32 cellular contexts compared by ENCODE assay signal in genomic region chr17:17555906-17556305, GRCh38.
"Had no signal": no experiment of that assay in that cellular context is flagged by ENCODE, and none has a peak within 500 bp of the region (broad histone marks: within the 10 kb centered on the region; RNA-seq: fewer than 3 reads in every experiment).

No MANE protein-coding gene starts in this region.

- H3K4me3 Mint-ChIP-seq: activated CD4-positive, alpha-beta memory T cell treated with anti-CD3 and anti-CD28 coated beads, Interleukin-2, amount 10 ng/mL, durations not matched to agents 7 days and 5 days; activated naive CD8-positive, alpha-beta T cell treated with anti-CD3 and anti-CD28 coated beads for 36 hours; activated T-cell treated with anti-CD3 and anti-CD28 coated beads, Interleukin-2, amount 50 U/mL, for 72 hours; activated T-helper 17 cell treated with anti-CD3 and anti-CD28 coated beads, Interleukin-2, amount 50 U/mL, for 72 hours had no signal

- ATAC-seq: activated T-cell treated with anti-CD3 and anti-CD28 coated beads, Interleukin-2, amount 50 U/mL, for 72 hours; activated T-helper 17 cell treated with anti-CD3 and anti-CD28 coated beads, Interleukin-2, amount 50 U/mL, for 72 hours; PC-3 had no signal

- H3K27me3 Mint-ChIP-seq: activated CD4-positive, alpha-beta memory T cell treated with anti-CD3 and anti-CD28 coated beads, Interleukin-2, amount 10 ng/mL, durations not matched to agents 7 days and 5 days; activated naive CD8-positive, alpha-beta T cell treated with anti-CD3 and anti-CD28 coated beads for 36 hours; activated T-helper 17 cell treated with anti-CD3 and anti-CD28 coated beads, Interleukin-2, amount 50 U/mL, for 72 hours; IgD-negative memory B cell had no signal

- DNase-seq: activated CD4-positive, alpha-beta memory T cell treated with anti-CD3 and anti-CD28 coated beads, Interleukin-2, amount 10 ng/mL, durations not matched to agents 7 days and 5 days; activated CD4-positive, alpha-beta T cell treated with anti-CD3 and anti-CD28 coated beads for 1 hour; activated CD4-positive, alpha-beta T cell treated with anti-CD3 and anti-CD28 coated beads for 48 hours; activated CD4-positive, CD25-positive, alpha-beta regulatory T cell; activated CD8-positive, alpha-beta memory T cell treated with anti-CD3 and anti-CD28 coated beads for 24 hours; activated effector memory CD4-positive, alpha-beta T cell treated with anti-CD3 and anti-CD28 coated beads, Interleukin-2, amount 50 U/mL, for 16 hours; activated naive CD4-positive, alpha-beta T cell; activated naive CD4-positive, alpha-beta T cell treated with anti-CD3 and anti-CD28 coated beads, Interleukin-2, amount 50 U/mL, for 16 hours; activated naive CD8-positive, alpha-beta T cell treated with anti-CD3 and anti-CD28 coated beads for 36 hours; activated T-cell treated with anti-CD3 and anti-CD28 coated beads, Interleukin-2, amount 50 U/mL, for 1 hour; activated T-cell treated with anti-CD3 and anti-CD28 coated beads, Interleukin-2, amount 50 U/mL, for 72 hours; amniotic stem cell; brain microvascular endothelial cell; central memory CD4-positive, alpha-beta T cell; Karpas-422; KBM-7; NCI-H1436 treated with DMSO at 0.1 percent for 48 hours; NCI-H1694 treated with DMSO at 0.1 percent for 48 hours; NCI-H2029; NCI-H2171 treated with DMSO at 0.1 percent for 48 hours; NCI-H446; NCI-H510A treated with DMSO at 0.1 percent for 48 hours; NCI-H69; NCI-H82; NK-92 treated with Interleukin-12 subunit alpha and Interleukin-12 subunit beta, amount 100 ng/mL, for 24 hours; PC-3; Peyer's patch; RPMI8226; T1000; WERI-Rb-1 had no signal

- H3K36me3 ChIP-seq: brain microvascular endothelial cell, Peyer's patch, WERI-Rb-1 had no signal

- H3K9me3 Mint-ChIP-seq: activated CD4-positive, alpha-beta memory T cell treated with anti-CD3 and anti-CD28 coated beads, Interleukin-2, amount 10 ng/mL, durations not matched to agents 7 days and 5 days; activated naive CD8-positive, alpha-beta T cell treated with anti-CD3 and anti-CD28 coated beads for 36 hours; activated T-cell treated with anti-CD3 and anti-CD28 coated beads, Interleukin-2, amount 50 U/mL, for 72 hours; activated T-helper 17 cell treated with anti-CD3 and anti-CD28 coated beads, Interleukin-2, amount 50 U/mL, for 72 hours; IgD-negative memory B cell had no signal

- H3K27ac ChIP-seq: brain microvascular endothelial cell, Peyer's patch, WERI-Rb-1 had no signal

- H3K4me1 ChIP-seq: Peyer's patch had no signal

- H3K9me3 ChIP-seq: Peyer's patch had no signal

- H3K4me3 ChIP-seq: Peyer's patch had no signal

- H3K27ac Mint-ChIP-seq: activated CD4-positive, alpha-beta memory T cell treated with anti-CD3 and anti-CD28 coated beads, Interleukin-2, amount 10 ng/mL, durations not matched to agents 7 days and 5 days; activated naive CD8-positive, alpha-beta T cell treated with anti-CD3 and anti-CD28 coated beads for 36 hours; activated T-cell treated with anti-CD3 and anti-CD28 coated beads, Interleukin-2, amount 50 U/mL, for 72 hours; activated T-helper 17 cell treated with anti-CD3 and anti-CD28 coated beads, Interleukin-2, amount 50 U/mL, for 72 hours; IgD-negative memory B cell had no signal

- H3K27me3 ChIP-seq: brain microvascular endothelial cell, Peyer's patch had no signal

- H3K4me1 Mint-ChIP-seq: activated CD4-positive, alpha-beta memory T cell treated with anti-CD3 and anti-CD28 coated beads, Interleukin-2, amount 10 ng/mL, durations not matched to agents 7 days and 5 days; activated naive CD8-positive, alpha-beta T cell treated with anti-CD3 and anti-CD28 coated beads for 36 hours; activated T-helper 17 cell treated with anti-CD3 and anti-CD28 coated beads, Interleukin-2, amount 50 U/mL, for 72 hours; IgD-negative memory B cell had no signal

- H3K36me3 Mint-ChIP-seq: activated naive CD8-positive, alpha-beta T cell treated with anti-CD3 and anti-CD28 coated beads for 36 hours; IgD-negative memory B cell had no signal
